In the genomic region with DNA sequence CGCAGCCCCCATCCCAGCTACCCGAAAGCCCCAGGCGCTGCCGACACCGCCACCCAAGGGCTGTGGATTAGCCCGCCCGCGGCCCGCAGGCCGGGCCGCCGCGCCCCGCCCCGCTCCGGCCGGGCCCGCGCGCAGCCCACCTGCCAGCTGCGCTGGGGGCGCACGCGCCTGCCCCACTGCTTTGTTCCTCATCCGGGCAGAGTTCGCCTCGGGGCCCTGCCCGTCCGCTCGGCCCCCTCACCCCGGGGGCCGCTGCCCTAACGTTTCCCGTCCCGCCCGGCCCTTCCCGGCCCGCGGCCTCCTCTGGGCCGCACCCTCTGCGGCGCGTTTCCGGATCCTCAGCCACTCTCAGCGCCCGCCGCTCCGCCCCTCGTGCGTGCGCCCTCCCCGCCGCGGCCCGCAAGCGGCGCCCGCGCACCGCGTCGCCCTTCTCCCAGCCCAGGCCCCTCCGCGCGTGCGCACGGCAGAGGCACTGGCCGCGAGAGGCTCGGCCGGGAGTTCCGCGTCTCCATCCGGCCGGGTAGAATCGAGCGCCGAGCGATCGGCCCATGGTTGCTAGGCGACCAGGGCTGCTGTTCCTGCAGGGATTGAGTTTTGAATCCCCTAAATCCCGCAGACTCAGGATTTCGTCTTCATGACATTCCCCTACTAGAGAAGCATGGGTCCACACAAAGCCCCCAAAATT, we compare ENCODE assay signal across 8 cellular contexts. TPM values are rescaled to one million over a fixed set of nuclear protein-coding genes. Genes with fewer than 3 reads are reported as not detected.
DNase-seq lines count a peak whose midpoint lies in the region; ATAC-seq and TF ChIP-seq lines count a peak whose summit lies in the region.

A gene with protein sequence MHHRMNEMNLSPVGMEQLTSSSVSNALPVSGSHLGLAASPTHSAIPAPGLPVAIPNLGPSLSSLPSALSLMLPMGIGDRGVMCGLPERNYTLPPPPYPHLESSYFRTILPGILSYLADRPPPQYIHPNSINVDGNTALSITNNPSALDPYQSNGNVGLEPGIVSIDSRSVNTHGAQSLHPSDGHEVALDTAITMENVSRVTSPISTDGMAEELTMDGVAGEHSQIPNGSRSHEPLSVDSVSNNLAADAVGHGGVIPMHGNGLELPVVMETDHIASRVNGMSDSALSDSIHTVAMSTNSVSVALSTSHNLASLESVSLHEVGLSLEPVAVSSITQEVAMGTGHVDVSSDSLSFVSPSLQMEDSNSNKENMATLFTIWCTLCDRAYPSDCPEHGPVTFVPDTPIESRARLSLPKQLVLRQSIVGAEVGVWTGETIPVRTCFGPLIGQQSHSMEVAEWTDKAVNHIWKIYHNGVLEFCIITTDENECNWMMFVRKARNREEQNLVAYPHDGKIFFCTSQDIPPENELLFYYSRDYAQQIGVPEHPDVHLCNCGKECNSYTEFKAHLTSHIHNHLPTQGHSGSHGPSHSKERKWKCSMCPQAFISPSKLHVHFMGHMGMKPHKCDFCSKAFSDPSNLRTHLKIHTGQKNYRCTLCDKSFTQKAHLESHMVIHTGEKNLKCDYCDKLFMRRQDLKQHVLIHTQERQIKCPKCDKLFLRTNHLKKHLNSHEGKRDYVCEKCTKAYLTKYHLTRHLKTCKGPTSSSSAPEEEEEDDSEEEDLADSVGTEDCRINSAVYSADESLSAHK (minus strand): TSS at position 321 of the 685 bp plus-strand sequence. CDS start 622 bp downstream, outside the sequence.

- peaks cover 34% of the 10 kb centered on the region for H3K36me3 Mint-ChIP-seq in Calu3 (ENCODE audit: insufficient read depth, unreplicated experiment)
- peaks cover 13% of the 10 kb centered on the region for H3K36me3 Mint-ChIP-seq in endodermal cell (ENCODE audit: low read depth)

- no TSS peak for BruUV-seq in Calu3 (replicated peaks; lab: Mats Ljungman, UMichigan)

- H3K27ac Mint-ChIP-seq in Calu3 (ENCODE audit: unreplicated experiment) = peak within 1 kb of the TSS; percentile 70
- H3K27ac Mint-ChIP-seq in endodermal cell = peak within 1 kb of the TSS; percentile 91

- H3K4me1 Mint-ChIP-seq in Calu3 (ENCODE audit: low read depth, unreplicated experiment) (peaks cover 8% of the 10 kb centered on the region), endodermal cell (peaks cover 14% of the 10 kb centered on the region)

- peak within 1 kb of the TSS; percentile 77 for H3K9ac ChIP-seq in HUES48 (ENCODE audit: low read depth, low read length)
- H3K9ac ChIP-seq in NT2/D1 (ENCODE audit: insufficient read length, low read depth) = peak within 1 kb of the TSS; percentile 85
- H3K9ac ChIP-seq in endodermal cell (ENCODE audit: extremely low read depth, low read length, poor library complexity, severe bottlenecking) = peak within 1 kb of the TSS; percentile 81

- intact Hi-C loops in Calu3 (cut with micrococcal nuclease; ENCODE audit: unreplicated experiment) = loop anchor here (2.0 kb wide), 1 partner anchor 124 kb away; no protein-coding TSS in a partner anchor

- H3K9me3 ChIP-seq in HUES48 (ENCODE audit: control insufficient read depth, insufficient read depth, low read length) (no peaks in the 10 kb centered on the region), NT2/D1 (ENCODE audit: insufficient read depth, low read length) (no peaks in the 10 kb centered on the region), endodermal cell (ENCODE audit: control insufficient read depth, low read length) (no peaks in the 10 kb centered on the region), mesodermal cell (ENCODE audit: control insufficient read depth, low read length) (no peaks in the 10 kb centered on the region)

- DNase-seq in Calu3 (peak; percentile 96), NT2/D1 (ENCODE audit: low read depth, low spot score) (peak; percentile 89), endodermal cell (peak; percentile 99)
- peak; percentile 66 for DNase-seq in activated CD8-positive, alpha-beta memory T cell treated with anti-CD3 and anti-CD28 coated beads, Interleukin-2, amount 50 U/mL, for 1 hour (ENCODE audit: extremely low read depth)
- peak; percentile 71 to 84 for DNase-seq in stimulated activated CD8-positive, alpha-beta memory T cell treated with anti-CD3 and anti-CD28 coated beads, Interleukin-15, amount 100 ng/mL, for 4 hours (ENCODE audit: low read depth in 2 of 2)

- H3K27me3 Mint-ChIP-seq in Calu3 (ENCODE audit: unreplicated experiment) (no peaks in the 10 kb centered on the region), endodermal cell (ENCODE audit: insufficient read depth) (peaks cover 10% of the 10 kb centered on the region)

- CTCF ChIA-PET in Calu3 (lab: Charles Lee) = no interaction called here

- H3K4me3 ChIP-seq in HUES48 (ENCODE audit: low read depth, low read length) (peak within 1 kb of the TSS; percentile 67), NT2/D1 (ENCODE audit: insufficient read length, low read depth) (peak within 1 kb of the TSS; percentile 84), endodermal cell (ENCODE audit: low read length) (peak within 1 kb of the TSS; percentile 99), mesodermal cell (ENCODE audit: extremely low read depth, insufficient read depth, low read length, poor library complexity, severe bottlenecking) (peak within 1 kb of the TSS; percentile 76)

- no peaks in the 10 kb centered on the region for H3K27me3 ChIP-seq in HUES48 (ENCODE audit: control insufficient read depth, insufficient read depth, low read length)
- peaks cover 4% of the 10 kb centered on the region for H3K27me3 ChIP-seq in NT2/D1 (ENCODE audit: insufficient read depth, insufficient read length)
- H3K27me3 ChIP-seq in endodermal cell (ENCODE audit: control insufficient read depth, insufficient read depth, low read length, poor library complexity, severe bottlenecking) = peaks cover 33% of the 10 kb centered on the region

- H3K9me3 Mint-ChIP-seq in Calu3 (ENCODE audit: low read depth, unreplicated experiment) (no peaks in the 10 kb centered on the region), endodermal cell (no peaks in the 10 kb centered on the region)

- ATAC-seq in GM21390 (IDR thresholded peaks at IDR 0.05; ENCODE audit: unreplicated experiment) = peak; percentile 92

- peak within 1 kb of the TSS; percentile 68 for H3K27ac ChIP-seq in HUES48 (ENCODE audit: low read depth, low read length)
- H3K27ac ChIP-seq in endodermal cell (ENCODE audit: low read depth, low read length) = no peak within 1 kb of the TSS
- peak within 1 kb of the TSS; percentile 62 for H3K27ac ChIP-seq in mesodermal cell (ENCODE audit: low read depth, low read length, severe bottlenecking)

- H3K36me3 ChIP-seq in HUES48 (ENCODE audit: control insufficient read depth, insufficient read depth, low read length) (peaks cover 23% of the 10 kb centered on the region), NT2/D1 (ENCODE audit: insufficient read depth, insufficient read length, low read length) (peaks cover 28% of the 10 kb centered on the region), endodermal cell (ENCODE audit: control insufficient read depth, insufficient read depth, low read length) (peaks cover 27% of the 10 kb centered on the region), mesodermal cell (ENCODE audit: control insufficient read depth, insufficient read depth, low read length) (peaks cover 30% of the 10 kb centered on the region)

- WGBS in endodermal cell (ENCODE audit: insufficient coverage in 1 of 2, insufficient read length in 1 of 2), 2 experiments = 0 to 1% methylated on average over 24 to 83 of the region's 83 CpGs
- 0 to 1% methylated on average over 49 to 53 of the region's 83 CpGs for WGBS in mesodermal cell (ENCODE audit: insufficient coverage in 2 of 2), 2 experiments

- H3K4me1 ChIP-seq in HUES48 (ENCODE audit: control insufficient read depth, insufficient read depth, low read length) (peaks cover 14% of the 10 kb centered on the region), NT2/D1 (ENCODE audit: insufficient read depth, insufficient read length) (no peaks in the 10 kb centered on the region), endodermal cell (ENCODE audit: control insufficient read depth, insufficient read depth, low read length) (no peaks in the 10 kb centered on the region), mesodermal cell (ENCODE audit: control insufficient read depth, insufficient read depth, low read length, poor library complexity, severe bottlenecking) (peaks cover 7% of the 10 kb centered on the region)

- TF ChIP-seq CTCF in Calu3 (IDR thresholded peaks at IDR 0.05; ENCODE audit: unreplicated experiment) (no peak), endodermal cell (conservative IDR thresholded peaks at IDR 0.05) (peak; percentile 61)

- H3K4me3 Mint-ChIP-seq in Calu3 (ENCODE audit: low read depth, unreplicated experiment) (peak within 1 kb of the TSS; percentile 85), endodermal cell (peak within 1 kb of the TSS; percentile 80)

RNA-seq across cellular contexts. Expression of the gene that starts here (rescaled TPM):
- total RNA-seq in Calu3 (2022) (24.3 and 25.2 TPM in 2 replicates), endodermal cell (10 to 100 TPM; 20.0 to 24.5 TPM)
- polyA plus RNA-seq in endodermal cell (2013, experiment 1 of 2) = 23.8 TPM
- 20.7 TPM for polyA plus RNA-seq in endodermal cell (2013, experiment 2 of 2)
- 18.1 TPM for polyA plus RNA-seq in mesodermal cell (2013, experiment 1 of 2)
- polyA plus RNA-seq in mesodermal cell (2013, experiment 2 of 2) = 18.9 TPM
